In the genomic region with DNA sequence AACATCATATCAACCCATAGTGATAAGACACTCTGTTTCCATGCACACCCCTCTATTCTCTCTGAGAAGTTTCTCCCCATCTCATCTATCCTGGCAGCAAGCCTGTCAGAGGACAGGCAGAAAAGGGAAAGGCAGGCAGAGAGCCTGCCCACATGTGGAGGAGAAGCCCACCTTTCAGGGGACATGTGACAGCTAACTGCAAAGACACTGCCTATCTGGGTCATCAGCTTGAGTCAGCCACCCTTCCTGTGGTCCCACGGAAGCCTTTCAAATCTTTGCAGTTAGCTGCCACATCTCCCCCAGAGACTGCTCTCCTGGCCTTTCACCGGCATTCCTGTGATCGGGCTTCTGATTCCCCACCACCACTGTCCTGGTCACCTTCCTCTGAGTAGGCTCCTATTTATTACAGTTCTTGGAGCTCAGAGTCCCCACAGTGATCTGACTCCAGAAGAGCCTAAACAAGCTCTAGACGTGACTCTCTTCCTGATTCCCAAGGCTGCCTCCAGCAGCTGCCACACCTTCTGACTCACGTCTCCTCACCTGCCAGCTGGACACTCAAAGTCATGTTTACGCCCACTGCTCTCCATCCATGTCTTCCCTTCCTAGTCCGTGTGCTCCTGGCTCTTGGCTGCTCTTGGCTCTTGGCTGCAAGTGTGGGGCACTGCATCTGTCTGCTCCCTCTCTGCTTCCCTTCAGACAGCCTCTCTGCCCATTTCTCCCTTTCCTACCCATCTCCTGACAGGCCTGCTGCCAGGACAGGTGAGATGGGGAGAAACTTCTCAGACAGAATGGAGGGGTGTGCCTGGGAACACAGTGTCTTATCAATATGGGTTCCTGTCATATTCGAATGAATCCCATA, we compare ENCODE assay signal across 19 cellular contexts. TPM values are rescaled to one million over a fixed set of nuclear protein-coding genes. Genes with fewer than 3 reads are reported as not detected.
DNase-seq lines count a peak whose midpoint lies in the region; ATAC-seq, FAIRE-seq and TF ChIP-seq lines count a peak whose summit lies in the region.
"Had no signal": no experiment of that assay in that cellular context is flagged by ENCODE, and none has a peak within 500 bp of the region (broad histone marks: within the 10 kb centered on the region; RNA-seq: fewer than 3 reads in every experiment).

No MANE protein-coding gene starts in this region.

- no peaks in the 10 kb centered on the region for H3K9me3 Mint-ChIP-seq in naive thymus-derived CD4-positive, alpha-beta T cell
- H3K9me3 Mint-ChIP-seq: T-helper 1 cell treated with Interleukin-12 subunit alpha and Interleukin-12 subunit beta and Interleukin-4 antibody, amounts not matched to agents 30 μg/mL and 1 μg/mL, for 36 hours had no signal

- H3K4me1 Mint-ChIP-seq in naive thymus-derived CD4-positive, alpha-beta T cell = peaks cover 8 to 73% (median 64%) of the 10 kb centered on the region in 7 donors

- FAIRE-seq in bronchial epithelial cell (lab: Jason Lieb, UNC) (peak; percentile 99), pancreas (lab: Jason Lieb, UNC) (no peak)

- DNase-seq in DMS79 treated with DMSO at 0.1 percent for 48 hours (lab: John Stamatoyannopoulos, UW) (peak; percentile 71), NCI-H510A (lab: John Stamatoyannopoulos, UW) (peak; percentile 15), bronchial epithelial cell (ENCODE audit: low read depth) (peak; percentile 87), DMS153 (lab: John Stamatoyannopoulos, UW) (no peak), pancreas (no peak)
- no peak for DNase-seq in naive thymus-derived CD4-positive, alpha-beta T cell
- DNase-seq: activated CD4-positive, alpha-beta T cell treated with anti-CD3 and anti-CD28 coated beads for 48 hours; caudate nucleus; DMS 273 treated with DMSO at 0.1 percent for 48 hours; GOT3; mesenchymal stem cell; NCI-H526 treated with DMSO at 0.1 percent for 48 hours; nucleus accumbens; RPMI8226; stimulated activated naive CD4-positive, alpha-beta T cell had no signal

- H3K27me3 ChIP-seq in bronchial epithelial cell (ENCODE audit: control insufficient read depth, insufficient read depth, low read length) (peaks cover 15% of the 10 kb centered on the region), pancreas (peaks cover 0 to 4% (median 0%) of the 10 kb centered on the region in 4 donors)
- no peaks in the 10 kb centered on the region for H3K27me3 ChIP-seq in naive thymus-derived CD4-positive, alpha-beta T cell (ENCODE audit: control insufficient read depth in 2 of 2, insufficient read depth in 2 of 2, low read length in 2 of 2)
- H3K27me3 ChIP-seq: vagina had no signal

- H3K36me3 ChIP-seq in bronchial epithelial cell (ENCODE audit: control insufficient read depth, insufficient read depth, low read length) (no peaks in the 10 kb centered on the region), pancreas (no peaks in the 10 kb centered on the region)
- no peaks in the 10 kb centered on the region for H3K36me3 ChIP-seq in naive thymus-derived CD4-positive, alpha-beta T cell (ENCODE audit: control insufficient read depth in 2 of 3, insufficient read depth in 3 of 3, low read length in 3 of 3)
- H3K36me3 ChIP-seq: vagina had no signal

- H3K36me3 Mint-ChIP-seq in naive thymus-derived CD4-positive, alpha-beta T cell = peaks cover 0 to 1% (median 0%) of the 10 kb centered on the region in 5 donors

- peaks cover 0 to 69% (median 0%) of the 10 kb centered on the region in 5 donors for H3K27me3 Mint-ChIP-seq in naive thymus-derived CD4-positive, alpha-beta T cell

- peak overlapping the region in 7 of 9 donors; percentile 15 to 97 (median 61) for H3K27ac Mint-ChIP-seq in naive thymus-derived CD4-positive, alpha-beta T cell
- H3K27ac Mint-ChIP-seq: T-helper 1 cell treated with Interleukin-12 subunit alpha and Interleukin-12 subunit beta and Interleukin-4 antibody, amounts not matched to agents 30 μg/mL and 1 μg/mL, for 36 hours had no signal

- no peaks in the 10 kb centered on the region for H3K9me3 ChIP-seq in naive thymus-derived CD4-positive, alpha-beta T cell (ENCODE audit: control insufficient read depth in 2 of 3, low read length in 3 of 3)
- H3K9me3 ChIP-seq in pancreas = no peaks in the 10 kb centered on the region
- H3K9me3 ChIP-seq: vagina had no signal

- H3K4me3 Mint-ChIP-seq in naive thymus-derived CD4-positive, alpha-beta T cell = no peak overlapping the region
- H3K4me3 Mint-ChIP-seq: T-helper 1 cell treated with Interleukin-12 subunit alpha and Interleukin-12 subunit beta and Interleukin-4 antibody, amounts not matched to agents 30 μg/mL and 1 μg/mL, for 36 hours had no signal

- ATAC-seq in naive thymus-derived CD4-positive, alpha-beta T cell = no peak
- ATAC-seq in GM18519 (IDR thresholded peaks at IDR 0.05; ENCODE audit: low FRiP score, unreplicated experiment) = no peak
- ATAC-seq in GM18873 (IDR thresholded peaks at IDR 0.05; ENCODE audit: low FRiP score, unreplicated experiment) = no peak
- no peak for ATAC-seq in pancreas

- H3K4me3 ChIP-seq in bronchial epithelial cell (ENCODE audit: low read depth, low read length) (no peak overlapping the region), pancreas (no peak overlapping the region)
- H3K4me3 ChIP-seq in naive thymus-derived CD4-positive, alpha-beta T cell (ENCODE audit: low read length) = no peak overlapping the region
- H3K4me3 ChIP-seq: vagina had no signal

- CTCF ChIA-PET in naive thymus-derived CD4-positive, alpha-beta T cell (lab: Charles Lee) = interaction anchor here (1.8 kb wide), 1 partner anchor 104 kb away, joined by 5 read pairs; no protein-coding TSS in a partner anchor

- 69 to 71% methylated on average over 8 of the region's 8 CpGs for WGBS in pancreas, 2 donors

- intact Hi-C loops in naive thymus-derived CD4-positive, alpha-beta T cell (cut with micrococcal nuclease) = no loop called here
- intact Hi-C loops in pancreas (cut with DNase I) = no loop called here

- H3K4me1 ChIP-seq in naive thymus-derived CD4-positive, alpha-beta T cell (ENCODE audit: control insufficient read depth in 2 of 2, insufficient read depth in 2 of 2, low read length in 2 of 2) = peaks cover 5 to 28% of the 10 kb centered on the region in 2 donors
- no peaks in the 10 kb centered on the region for H3K4me1 ChIP-seq in pancreas

- no peak overlapping the region for H3K27ac ChIP-seq in naive thymus-derived CD4-positive, alpha-beta T cell (ENCODE audit: low read depth, low read length)
- no peak overlapping the region for H3K27ac ChIP-seq in pancreas
- H3K27ac ChIP-seq: vagina had no signal

- TF ChIP-seq CTCF in bronchial epithelial cell (IDR thresholded peaks at IDR 0.05; ENCODE audit: insufficient read depth, low read length, severe bottlenecking) (no peak), pancreas (IDR thresholded peaks at IDR 0.05) (no peak)

- POLR2A ChIA-PET in naive thymus-derived CD4-positive, alpha-beta T cell (lab: Charles Lee) = interaction anchor here (0.6 to 6.5 kb wide), 7 partner anchors 15 to 82 kb away, joined by 3 to 43 read pairs (median 4); no protein-coding TSS in a partner anchor

RNA-seq across cellular contexts. Expression of a gene that starts 7.5 kb away (rescaled TPM):
- total RNA-seq in bronchial epithelial cell = not detected in 2 replicates
- total RNA-seq in naive thymus-derived CD4-positive, alpha-beta T cell = 1 to 10 TPM in 2 of 5 experiments, under 1 TPM in 1, not detected in 2; 0.27 to 5.6 (median 2.3) TPM
- 1 to 10 TPM; 5.2 to 9.4 TPM for polyA plus RNA-seq in naive thymus-derived CD4-positive, alpha-beta T cell
- under 1 TPM in 2 of 6 donors, not detected in 4; 0.17 to 0.41 TPM for total RNA-seq in pancreas
- polyA plus RNA-seq in pancreas = not detected

RNA-seq across cellular contexts. Expression of a gene that starts 15.6 kb away (rescaled TPM):
- total RNA-seq in bronchial epithelial cell (under 0.01 TPM in 1 of 2 replicates, not detected in the other), pancreas (not detected)
- total RNA-seq in naive thymus-derived CD4-positive, alpha-beta T cell = under 1 TPM in 2 of 5 experiments, not detected in 3; 0.11 to 0.13 TPM
- under 1 TPM; 0.08 to 0.10 TPM for polyA plus RNA-seq in naive thymus-derived CD4-positive, alpha-beta T cell
- under 1 TPM in 1 of 2 donors, not detected in 1; 0.07 TPM for polyA plus RNA-seq in pancreas

RNA-seq across cellular contexts. Expression of a gene that starts 35.7 kb away (rescaled TPM):
- not detected in 2 replicates for total RNA-seq in bronchial epithelial cell
- total RNA-seq in naive thymus-derived CD4-positive, alpha-beta T cell = 1 to 10 TPM in 3 of 5 experiments, under 1 TPM in 1, not detected in 1; 0.29 to 2.3 (median 2.0) TPM
- polyA plus RNA-seq in naive thymus-derived CD4-positive, alpha-beta T cell = 1 to 10 TPM; 2.4 to 4.7 TPM
- not detected for total RNA-seq in pancreas
- under 1 TPM in 1 of 2 donors, not detected in 1; 0.02 TPM for polyA plus RNA-seq in pancreas

Comparison
In these comparisons a context has a peak if more than half of its experiments do, and no peak if none do; other contexts are left out.
1. DNase-seq: peak in DMS79 treated with DMSO at 0.1 percent for 48 hours (single experiment), NCI-H510A (single experiment) and bronchial epithelial cell (single experiment); none in naive thymus-derived CD4-positive, alpha-beta T cell (0 of 9), DMS153 (single experiment) and pancreas (0 of 6).